Comparison of ENCODE assay signal across 8 cellular contexts in the genomic region with DNA sequence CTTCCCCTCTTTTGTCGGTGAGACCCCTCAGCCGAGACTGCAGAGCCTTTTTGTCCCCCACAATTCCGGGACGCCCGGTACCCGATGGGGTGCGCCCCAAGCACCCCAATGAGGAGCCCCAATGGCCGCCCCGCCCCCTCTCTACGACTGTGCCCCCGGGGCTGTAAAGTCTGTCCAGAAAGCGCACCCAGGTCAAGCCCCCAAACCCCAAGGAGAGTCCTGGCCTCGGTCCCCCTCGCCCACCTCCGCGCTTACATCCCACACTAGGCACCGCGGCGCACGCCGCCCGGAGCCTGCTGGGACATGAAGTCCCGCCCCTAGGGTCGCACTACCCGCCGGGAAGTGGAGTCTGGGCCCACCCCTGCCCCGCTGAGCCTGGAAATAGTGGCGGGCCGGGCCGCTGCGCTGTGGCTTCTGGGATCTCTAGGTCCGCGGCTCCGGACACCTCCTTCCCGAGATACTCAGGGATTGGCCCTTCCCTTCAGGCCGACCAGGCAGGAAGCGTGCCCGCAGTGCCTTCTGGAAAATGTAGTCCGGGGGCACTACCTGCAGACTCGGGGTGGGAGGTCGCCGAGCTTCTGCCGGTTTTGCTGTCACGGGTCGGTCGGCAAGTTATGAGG. TPM values are rescaled to one million over a fixed set of nuclear protein-coding genes. Genes with fewer than 3 reads are reported as not detected.
DNase-seq lines count a peak whose midpoint lies in the region; ATAC-seq and TF ChIP-seq lines count a peak whose summit lies in the region.

TSS of gene MEN1 (minus strand) at position 281 of the 620 bp plus-strand sequence. CDS start 442 bp downstream, outside the sequence.

- peak within 1 kb of the TSS; percentile 53 to 57 for H3K27ac ChIP-seq in thoracic aorta

- peaks cover 16% of the 10 kb centered on the region for H3K4me1 Mint-ChIP-seq in activated naive CD8-positive, alpha-beta T cell treated with anti-CD3 and anti-CD28 coated beads, Interleukin-2, amount 10 ng/mL, durations not matched to agents 7 days and 5 days
- H3K4me1 Mint-ChIP-seq in osteocyte (ENCODE audit: unreplicated experiment): peaks cover 15% of the 10 kb centered on the region

- H3K9me3 ChIP-seq in thoracic aorta: no peaks in the 10 kb centered on the region

- H3K27me3 ChIP-seq in thoracic aorta (replicated peaks; ENCODE audit: insufficient read depth): no peaks in the 10 kb centered on the region

- H3K27me3 Mint-ChIP-seq in activated naive CD8-positive, alpha-beta T cell treated with anti-CD3 and anti-CD28 coated beads, Interleukin-2, amount 10 ng/mL, durations not matched to agents 7 days and 5 days: no peaks in the 10 kb centered on the region
- no peaks in the 10 kb centered on the region for H3K27me3 Mint-ChIP-seq in osteocyte (ENCODE audit: unreplicated experiment)

- TF ChIP-seq CTCF in osteocyte (IDR thresholded peaks at IDR 0.05) (no peak), thoracic aorta (IDR thresholded peaks at IDR 0.05) (no peak)

- H3K36me3 Mint-ChIP-seq in activated naive CD8-positive, alpha-beta T cell treated with anti-CD3 and anti-CD28 coated beads, Interleukin-2, amount 10 ng/mL, durations not matched to agents 7 days and 5 days: peaks cover 4% of the 10 kb centered on the region
- H3K36me3 Mint-ChIP-seq in osteocyte (ENCODE audit: unreplicated experiment): peaks cover 11% of the 10 kb centered on the region

- H3K4me1 ChIP-seq in thoracic aorta (ENCODE audit: control insufficient read depth in 1 of 2, low read depth in 2 of 2): peaks cover 5 to 9% of the 10 kb centered on the region in 2 donors

- peak; percentile 88 for DNase-seq in GF-D8 (lab: John Stamatoyannopoulos, UW)
- DNase-seq in NCI-H128 (lab: John Stamatoyannopoulos, UW; ENCODE audit: unreplicated experiment): peak; percentile 97
- DNase-seq in SW 1271 (lab: John Stamatoyannopoulos, UW): peak; percentile 91 to 94
- DNase-seq in activated naive CD8-positive, alpha-beta T cell treated with anti-CD3 and anti-CD28 coated beads, Interleukin-2, amount 10 ng/mL, durations not matched to agents 7 days and 5 days: peak; percentile 86
- DNase-seq in head of caudate nucleus: peak; percentile 90 to 99 (median 97)
- peak; percentile 98 for DNase-seq in osteocyte (ENCODE audit: extremely low spot score, unreplicated experiment)
- peak; percentile 88 for DNase-seq in thoracic aorta (ENCODE audit: low spot score)

- POLR2A ChIA-PET in activated naive CD8-positive, alpha-beta T cell treated with anti-CD3 and anti-CD28 coated beads, Interleukin-2, amount 10 ng/mL, durations not matched to agents 7 days and 5 days (lab: Charles Lee): interaction anchor here (0.5 to 1.6 kb wide), 10 partner anchors 8 to 312 kb away, joined by 3 to 8 read pairs (median 4); partner anchors contain the start of genes CDC42BPG, FAU, MRPL49 and PPP2R5B

- H3K9me3 Mint-ChIP-seq in activated naive CD8-positive, alpha-beta T cell treated with anti-CD3 and anti-CD28 coated beads, Interleukin-2, amount 10 ng/mL, durations not matched to agents 7 days and 5 days: no peaks in the 10 kb centered on the region
- no peaks in the 10 kb centered on the region for H3K9me3 Mint-ChIP-seq in osteocyte (ENCODE audit: unreplicated experiment)

- H3K4me3 ChIP-seq in thoracic aorta: peak within 1 kb of the TSS; percentile 89

- peak within 1 kb of the TSS; percentile 90 for H3K27ac Mint-ChIP-seq in activated naive CD8-positive, alpha-beta T cell treated with anti-CD3 and anti-CD28 coated beads, Interleukin-2, amount 10 ng/mL, durations not matched to agents 7 days and 5 days
- peak within 1 kb of the TSS; percentile 87 for H3K27ac Mint-ChIP-seq in osteocyte (ENCODE audit: unreplicated experiment)

- ATAC-seq in HG02610 (IDR thresholded peaks at IDR 0.05; ENCODE audit: unreplicated experiment) (peak; percentile 57), thoracic aorta (ENCODE audit: insufficient number of reproducible peaks, low FRiP score, low read depth) (peak; percentile 79)
- peak; percentile 89 for ATAC-seq in activated naive CD8-positive, alpha-beta T cell treated with anti-CD3 and anti-CD28 coated beads, Interleukin-2, amount 10 ng/mL, durations not matched to agents 7 days and 5 days (ENCODE audit: low read depth)

- H3K36me3 ChIP-seq in thoracic aorta: peaks cover 13% of the 10 kb centered on the region

- intact Hi-C loops in head of caudate nucleus (cut with DNase I): no loop called here

- H3K4me3 Mint-ChIP-seq in activated naive CD8-positive, alpha-beta T cell treated with anti-CD3 and anti-CD28 coated beads, Interleukin-2, amount 10 ng/mL, durations not matched to agents 7 days and 5 days: peak within 1 kb of the TSS; percentile 95
- H3K4me3 Mint-ChIP-seq in osteocyte (ENCODE audit: unreplicated experiment): peak within 1 kb of the TSS; percentile 98

RNA-seq across cellular contexts. Expression of gene MEN1, which starts in this region (rescaled TPM):
- 10 to 100 TPM; 37.4 to 39.0 TPM for total RNA-seq in activated naive CD8-positive, alpha-beta T cell treated with anti-CD3 and anti-CD28 coated beads, Interleukin-2, amount 10 ng/mL, durations not matched to agents 7 days and 5 days
- total RNA-seq in osteocyte (27.1 and 29.2 TPM in 2 replicates), thoracic aorta (10 to 100 TPM; 11.6 to 16.0 TPM)

Comparison
In these comparisons a context has a peak if more than half of its experiments do, and no peak if none do; other contexts are left out.
1. Peak in every context shown above with its lines: DNase-seq, ATAC-seq, H3K4me3 ChIP-seq and H3K27ac ChIP-seq.